ENCODE assay signal across 8 cellular contexts in the genomic region with DNA sequence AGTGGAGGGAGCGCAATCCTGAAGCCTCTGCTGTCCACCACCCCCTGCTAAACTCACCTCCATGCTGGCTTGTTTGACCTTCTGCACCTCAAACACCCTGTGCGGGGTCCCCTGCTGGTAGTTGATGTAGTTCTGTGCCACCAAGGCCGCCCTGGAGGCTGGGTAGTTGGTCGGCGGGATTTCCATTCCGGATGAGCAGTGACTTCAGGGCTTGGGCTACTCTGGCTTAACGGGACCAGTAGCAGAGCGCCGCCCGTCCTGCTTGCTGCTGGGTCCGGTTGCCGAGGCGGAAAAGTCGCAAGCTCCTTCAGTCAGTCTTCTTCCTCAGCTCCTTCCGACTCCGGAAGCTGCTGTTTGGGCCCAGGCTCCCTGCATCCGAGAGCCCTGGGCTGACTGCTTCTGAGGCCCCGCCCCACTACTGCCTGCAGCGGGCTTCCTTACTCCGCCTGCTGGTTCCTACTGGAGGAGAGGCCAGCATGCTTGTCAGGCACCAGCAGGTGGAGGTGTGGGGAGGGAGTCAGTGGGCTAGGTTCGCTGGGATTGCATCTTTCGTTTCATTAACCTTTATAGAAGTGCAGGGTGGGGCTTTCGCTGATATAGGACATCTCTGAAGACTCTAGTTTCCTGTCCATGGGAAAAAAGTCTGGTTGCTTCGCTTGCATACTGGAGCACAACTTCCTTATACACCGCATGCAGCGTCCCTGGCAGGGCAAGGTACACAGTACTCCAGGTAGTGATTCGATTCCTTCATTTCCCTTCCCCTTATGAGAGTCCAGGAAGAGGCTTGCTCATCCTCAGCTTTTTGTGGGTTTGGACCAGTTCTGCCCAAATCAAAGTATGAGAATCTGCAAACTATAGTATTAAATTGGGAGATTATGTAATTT.
A peak's percentile ranks its signal among the peaks of the same experiment; 100 is the strongest.
DNase-seq lines count a peak whose midpoint lies in the region; ATAC-seq, FAIRE-seq and TF ChIP-seq lines count a peak whose summit lies in the region.

A gene with protein sequence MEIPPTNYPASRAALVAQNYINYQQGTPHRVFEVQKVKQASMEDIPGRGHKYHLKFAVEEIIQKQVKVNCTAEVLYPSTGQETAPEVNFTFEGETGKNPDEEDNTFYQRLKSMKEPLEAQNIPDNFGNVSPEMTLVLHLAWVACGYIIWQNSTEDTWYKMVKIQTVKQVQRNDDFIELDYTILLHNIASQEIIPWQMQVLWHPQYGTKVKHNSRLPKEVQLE (minus strand): TSS at position 356 of the 884 bp plus-strand sequence. CDS start 170 bp downstream, at position 186.

- ATAC-seq in GM19438 (IDR thresholded peaks at IDR 0.05; ENCODE audit: low read depth, unreplicated experiment) (peak; percentile 100), HG03571 (IDR thresholded peaks at IDR 0.05; ENCODE audit: unreplicated experiment) (peak; percentile 100)
- ATAC-seq in activated CD4-positive, CD25-positive, alpha-beta regulatory T cell treated with anti-CD3 and anti-CD28 coated beads, Interleukin-2, amount 50 U/mL, for 24 hours = peak; percentile 97 to 98

- FAIRE-seq in D721Med (lab: Jason Lieb, UNC) = no peak

- no peak for TF ChIP-seq CTCF in D721Med (IDR thresholded peaks at IDR 0.05; ENCODE audit: insufficient read depth, missing control alignments)

- DNase-seq in CD1c-positive myeloid dendritic cell (ENCODE audit: extremely low spot score) = peak; percentile 68
- DNase-seq in cerebellar cortex (ENCODE audit: low spot score) = peak; percentile 91
- DNase-seq in inferior parietal cortex (ENCODE audit: extremely low spot score) = peak; percentile 26
- DNase-seq in stimulated activated CD4-positive, alpha-beta T cell treated with anti-CD3 and anti-CD28 coated beads, Interleukin-12 subunit alpha, Interleukin-12 subunit beta, amount 100 ng/mL, for 24 hours (ENCODE audit: low read depth in 2 of 2) = peak; percentile 48 to 76
- no peak for DNase-seq in D721Med (ENCODE audit: insufficient read length, low spot score)
